ENCODE assay signal across 7 cellular contexts in genomic region chr9:101119206-101119819, GRCh38.
DNase-seq lines count a peak whose midpoint lies in the region; ATAC-seq and TF ChIP-seq lines count a peak whose summit lies in the region.

No MANE protein-coding gene starts in this region.

- H3K27ac ChIP-seq in mammary epithelial cell (ENCODE audit: insufficient read depth, low read depth, low read length) (no peak overlapping the region), lung (ENCODE audit: low read depth in 1 of 2, low read length in 1 of 2) (no peak overlapping the region)

- no peak overlapping the region for H3K4me2 ChIP-seq in mammary epithelial cell (ENCODE audit: insufficient read depth, low read depth, low read length)

- no TSS peak for BruUV-seq in mammary epithelial cell (replicated peaks; lab: Mats Ljungman, UMichigan)

- CTCF ChIA-PET in mammary epithelial cell (lab: Charles Lee; ENCODE audit: low non-redundant PET): interaction anchor here (0.5 to 1.0 kb wide), 4 partner anchors 189 to 1046 kb away, joined by 3 to 7 read pairs (median 4); no protein-coding TSS in a partner anchor

- H3K79me2 ChIP-seq in mammary epithelial cell (ENCODE audit: insufficient read depth, low read length): no peaks in the 10 kb centered on the region

- no peak overlapping the region for H2AFZ ChIP-seq in mammary epithelial cell (ENCODE audit: low read depth, low read length)

- TF ChIP-seq CTCF in mammary epithelial cell (conservative IDR thresholded peaks at IDR 0.05 in 1 of 2, IDR thresholded peaks at IDR 0.05 in 1 of 2; ENCODE audit: extremely low read depth in 1 of 2, insufficient read depth in 1 of 2, low read depth in 1 of 2, low read length in 2 of 2) (peak; percentile 89 to 93), lung (IDR thresholded peaks at IDR 0.05; ENCODE audit: control extremely low read depth, extremely low read depth) (peak; percentile 29)

- H3K27me3 ChIP-seq in mammary epithelial cell (ENCODE audit: insufficient read depth, low read length): no peaks in the 10 kb centered on the region
- H3K27me3 ChIP-seq in lung (ENCODE audit: control insufficient read depth, insufficient read depth): no peaks in the 10 kb centered on the region

- H3K4me3 ChIP-seq in mammary epithelial cell (replicated peaks in 1 of 3; ENCODE audit: insufficient read depth in 1 of 3, low read depth in 2 of 3, low read length in 3 of 3): no peak overlapping the region
- H3K4me3 ChIP-seq in lung: no peak overlapping the region

- peak; percentile 63 for DNase-seq in GM03348 (ENCODE audit: low spot score)
- DNase-seq in NCI-H524 treated with DMSO at 0.1 percent for 48 hours (lab: John Stamatoyannopoulos, UW): peak; percentile 87
- DNase-seq in mammary epithelial cell: peak; percentile 41
- peak; percentile 55 for DNase-seq in lung (ENCODE audit: low spot score)
- DNase-seq in cerebellar nuclear complex (lab: John Stamatoyannopoulos, UW): no peak

- H3K4me1 ChIP-seq in mammary epithelial cell (ENCODE audit: insufficient read depth, low read length) (no peaks in the 10 kb centered on the region), lung (ENCODE audit: control insufficient read depth in 2 of 2, insufficient read depth in 2 of 2, low read length in 2 of 2) (peaks cover 0 to 1% of the 10 kb centered on the region in 2 donors)

- H3K9ac ChIP-seq in mammary epithelial cell (ENCODE audit: insufficient read depth, low read length): no peak overlapping the region

- dilution Hi-C loops in mammary epithelial cell (cut with HindIII; ENCODE audit: low sequenced_read_pairs): no loop called here

- no peaks in the 10 kb centered on the region for H3K9me3 ChIP-seq in mammary epithelial cell (replicated peaks; ENCODE audit: insufficient read depth, low read length)
- peaks cover 0 to 3% of the 10 kb centered on the region in 2 donors for H3K9me3 ChIP-seq in lung (ENCODE audit: control insufficient read depth in 2 of 2, insufficient read depth in 1 of 2, low read length in 1 of 2)

- WGBS in mammary epithelial cell (ENCODE audit: low coverage, missing lambda C conversion rate): 30% methylated on average over 2 of the region's 3 CpGs
- 48 to 55% methylated on average over 3 of the region's 3 CpGs for WGBS in lung, 2 donors

- H4K20me1 ChIP-seq in mammary epithelial cell (ENCODE audit: insufficient read depth, low read length): no peaks in the 10 kb centered on the region

- ATAC-seq in GM19452 (IDR thresholded peaks at IDR 0.05; ENCODE audit: unreplicated experiment): peak; percentile 74
- ATAC-seq in HG03439 (IDR thresholded peaks at IDR 0.05; ENCODE audit: unreplicated experiment): peak; percentile 91
- peak; percentile 69 for ATAC-seq in lung (ENCODE audit: insufficient read depth, low FRiP score)

- intact Hi-C loops in mammary epithelial cell (cut with micrococcal nuclease): loop anchor here (1.0 to 10.0 kb wide), 6 partner anchors 192 to 517 kb away; partner anchors contain the start of gene RNF20

- in situ Hi-C loops in mammary epithelial cell (cut with MboI; ENCODE audit: low sequenced_read_pairs in 2 of 2): loop anchor here in 1 of 2 donors (25.0 kb wide), 2 partner anchors 193 to 407 kb away; no protein-coding TSS in a partner anchor

- H3K36me3 ChIP-seq in mammary epithelial cell (ENCODE audit: insufficient read depth, low read length) (no peaks in the 10 kb centered on the region), lung (ENCODE audit: control insufficient read depth in 2 of 2, insufficient read depth in 2 of 2, low read length in 2 of 2) (no peaks in the 10 kb centered on the region)

Comparison
In these comparisons a context has a peak if more than half of its experiments do, and no peak if none do; other contexts are left out.
1. DNase-seq: peak in GM03348 (single experiment), NCI-H524 treated with DMSO at 0.1 percent for 48 hours (single experiment), mammary epithelial cell (single experiment) and lung (single experiment); none in cerebellar nuclear complex (0 of 2).
2. Peak in every context shown above with its lines, with median percentiles within 50 percentile points of each other: ATAC-seq.